8 cellular contexts compared by ENCODE assay signal in genomic region chr3:180679178-180680096, GRCh38. TPM values are rescaled to one million over a fixed set of nuclear protein-coding genes. Genes with fewer than 3 reads are reported as not detected.
DNase-seq lines count a peak whose midpoint lies in the region.

Gene CCDC39 (minus strand): TSS chr3:180679489. CDS start chr3:180679380, 109 bp downstream.

- DNase-seq in EL (peak; percentile 67), H4 (ENCODE audit: low spot score) (peak; percentile 75), LHCN-M2 (ENCODE audit: low read depth) (peak; percentile 49), SKM-1 treated with dmso at 0.1 percent for 144 hours (lab: John Stamatoyannopoulos, UW; ENCODE audit: unreplicated experiment) (peak; percentile 18), amygdala (lab: John Stamatoyannopoulos, UW) (peak in 51 of 56 donors; percentile 5 to 73 (median 44)), hepatic stellate cell (ENCODE audit: low spot score) (peak; percentile 34), renal cortical epithelial cell (ENCODE audit: low read depth) (peak; percentile 62), mesenteric fat pad (ENCODE audit: low spot score) (no peak)

RNA-seq across cellular contexts. Expression of gene CCDC39, which starts in this region (rescaled TPM):
- not detected in 2 replicates for total RNA-seq in H4 (2014; rRNA removed; shearing (Covaris generic))
- not detected in 2 replicates for total RNA-seq in LHCN-M2 (2014; rRNA removed)
- polyA plus RNA-seq in LHCN-M2 (2012), result not detected
- total RNA-seq in renal cortical epithelial cell, result under 0.01 and 0.10 TPM in 2 replicates
- 0.64 TPM for total RNA-seq in mesenteric fat pad

Comparison
In these comparisons a context has a peak if more than half of its experiments do, and no peak if none do; other contexts are left out.
1. Peak in DNase-seq in H4; RNA of the gene not detected or under 1 TPM.
2. Peak in DNase-seq in LHCN-M2; RNA of the gene not detected or under 1 TPM.
3. Peak in DNase-seq in renal cortical epithelial cell; RNA of the gene not detected or under 1 TPM.